ENCODE assay signal across 8 cellular contexts in the genomic region with DNA sequence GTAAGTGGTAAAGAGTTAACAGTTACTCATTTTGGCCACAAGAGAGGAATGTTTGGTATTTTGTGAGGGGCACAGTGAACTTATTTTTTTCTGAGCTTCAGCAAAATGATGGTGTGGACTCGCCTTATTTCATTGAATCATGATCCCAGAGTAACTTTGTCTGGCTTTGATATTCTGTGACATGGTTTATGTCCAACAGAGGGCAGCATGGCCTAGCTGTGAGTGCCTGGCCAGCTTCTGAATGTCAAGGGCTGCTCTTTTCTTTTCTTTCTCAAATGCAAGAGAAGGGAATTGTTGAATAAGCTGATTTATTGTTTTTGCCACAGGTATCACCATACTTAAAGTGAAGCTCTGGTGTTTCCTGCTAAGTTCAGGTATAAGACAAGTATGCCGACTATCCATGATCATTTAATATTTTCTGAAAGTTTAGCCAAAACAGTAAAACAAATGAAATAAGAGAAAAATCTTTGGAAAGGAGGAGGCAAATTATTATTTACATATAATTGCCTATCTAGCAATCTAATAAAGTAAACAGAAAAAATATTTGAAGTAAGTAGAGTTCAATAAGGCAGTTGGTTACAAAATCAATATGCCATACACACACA. TPM values are rescaled to one million over a fixed set of nuclear protein-coding genes. Genes with fewer than 3 reads are reported as not detected.
DNase-seq lines count a peak whose midpoint lies in the region; ATAC-seq and TF ChIP-seq lines count a peak whose summit lies in the region.

No MANE protein-coding gene starts in this region.

- H3K27ac ChIP-seq in right lobe of liver: no peak overlapping the region

- WGBS in right lobe of liver (ENCODE audit: insufficient coverage, low coverage, low lambda C conversion rate, missing lambda C conversion rate): 59% methylated on average over 2 of the region's 2 CpGs

- no peaks in the 10 kb centered on the region for H3K27me3 ChIP-seq in right lobe of liver

- TF ChIP-seq POLR2A in right lobe of liver (IDR thresholded peaks at IDR 0.05): no peak

- peaks cover 0 to 9% (median 2%) of the 10 kb centered on the region in 4 donors for H3K36me3 ChIP-seq in right lobe of liver

- no peaks in the 10 kb centered on the region for H3K9me3 ChIP-seq in right lobe of liver

- H3K4me3 ChIP-seq in cardiac fibroblast (replicated peaks in 1 of 2; ENCODE audit: low read depth in 2 of 2, low read length in 2 of 2) (no peak overlapping the region), right lobe of liver (no peak overlapping the region)

- no peaks in the 10 kb centered on the region for H3K4me1 ChIP-seq in right lobe of liver

- TF ChIP-seq CTCF in GM12873 (IDR thresholded peaks at IDR 0.05; ENCODE audit: insufficient read depth, low read depth, low read length, missing control alignments): peak; percentile 58
- TF ChIP-seq CTCF in cardiac fibroblast (IDR thresholded peaks at IDR 0.05; ENCODE audit: low read depth, low read length): peak; percentile 74
- TF ChIP-seq CTCF in right lobe of liver (IDR thresholded peaks at IDR 0.05): peak; percentile 29 to 67 (median 56)

- intact Hi-C loops in right lobe of liver (cut with DNase I): no loop called here

- DNase-seq in A172 (ENCODE audit: low spot score): peak; percentile 42
- peak; percentile 33 for DNase-seq in NCI-H460 (ENCODE audit: extremely low read depth, low read depth)
- DNase-seq in cardiac fibroblast (ENCODE audit: low read depth in 2 of 2): peak; percentile 72 to 73
- DNase-seq in right lobe of liver: no peak
- no peak for DNase-seq in activated CD4-positive, alpha-beta T cell treated with anti-CD3 and anti-CD28 coated beads for 4 hours

- ATAC-seq in right lobe of liver: peak; percentile 62 to 75 (median 70)
- ATAC-seq in HG03097 (IDR thresholded peaks at IDR 0.05; ENCODE audit: low FRiP score, unreplicated experiment): no peak
- ATAC-seq in HG03095 (IDR thresholded peaks at IDR 0.05; ENCODE audit: unreplicated experiment): no peak

RNA-seq across cellular contexts. Expression of a gene that starts 31.7 kb away (rescaled TPM):
- 37.9 and 58.5 TPM in 2 replicates for total RNA-seq in A172 (2014; rRNA removed; shearing (Covaris generic))
- 48.5 and 58.1 TPM in 2 replicates for total RNA-seq in NCI-H460 (2014; rRNA removed; shearing (Covaris generic))
- 16.8 and 26.4 TPM in 2 replicates for polyA plus RNA-seq in NCI-H460 (2014; cell fraction: nucleus; rRNA removed)
- 10 to 100 TPM; 22.0 to 30.9 (median 26.4) TPM for total RNA-seq in right lobe of liver

RNA-seq across cellular contexts. Expression of a gene that starts 34.6 kb away (rescaled TPM):
- 29.2 and 37.2 TPM in 2 replicates for total RNA-seq in A172 (2014; rRNA removed; shearing (Covaris generic))
- 19.9 and 26.0 TPM in 2 replicates for total RNA-seq in NCI-H460 (2014; rRNA removed; shearing (Covaris generic))
- polyA plus RNA-seq in NCI-H460 (2014; cell fraction: nucleus; rRNA removed): 19.1 and 21.9 TPM in 2 replicates
- 10 to 100 TPM in 1 of 6 experiments, 1 to 10 TPM in 5; 5.7 to 11.3 (median 7.5) TPM for total RNA-seq in right lobe of liver

RNA-seq across cellular contexts. Expression of a gene that starts 41.0 kb away (rescaled TPM):
- 0.02 TPM in 1 of 2 replicates, not detected in the other for total RNA-seq in A172 (2014; rRNA removed; shearing (Covaris generic))
- total RNA-seq in NCI-H460 (2014; rRNA removed; shearing (Covaris generic)): 0.05 TPM in 1 of 2 replicates, not detected in the other
- not detected in 2 replicates for polyA plus RNA-seq in NCI-H460 (2014; cell fraction: nucleus; rRNA removed)
- total RNA-seq in right lobe of liver: not detected

Comparison
In these comparisons a context has a peak if more than half of its experiments do, and no peak if none do; other contexts are left out.
1. DNase-seq: peak in A172 (single experiment), NCI-H460 (single experiment) and cardiac fibroblast (2 of 2); none in right lobe of liver (0 of 3) and activated CD4-positive, alpha-beta T cell treated with anti-CD3 and anti-CD28 coated beads for 4 hours (0 of 2).
2. ATAC-seq: peak in right lobe of liver (4 of 4); none in HG03097 (single experiment) and HG03095 (single experiment).
3. Peak in every context shown above with its lines, with median percentiles within 50 percentile points of each other: CTCF ChIP-seq.